ENCODE assay signal across 8 cellular contexts in the genomic region with DNA sequence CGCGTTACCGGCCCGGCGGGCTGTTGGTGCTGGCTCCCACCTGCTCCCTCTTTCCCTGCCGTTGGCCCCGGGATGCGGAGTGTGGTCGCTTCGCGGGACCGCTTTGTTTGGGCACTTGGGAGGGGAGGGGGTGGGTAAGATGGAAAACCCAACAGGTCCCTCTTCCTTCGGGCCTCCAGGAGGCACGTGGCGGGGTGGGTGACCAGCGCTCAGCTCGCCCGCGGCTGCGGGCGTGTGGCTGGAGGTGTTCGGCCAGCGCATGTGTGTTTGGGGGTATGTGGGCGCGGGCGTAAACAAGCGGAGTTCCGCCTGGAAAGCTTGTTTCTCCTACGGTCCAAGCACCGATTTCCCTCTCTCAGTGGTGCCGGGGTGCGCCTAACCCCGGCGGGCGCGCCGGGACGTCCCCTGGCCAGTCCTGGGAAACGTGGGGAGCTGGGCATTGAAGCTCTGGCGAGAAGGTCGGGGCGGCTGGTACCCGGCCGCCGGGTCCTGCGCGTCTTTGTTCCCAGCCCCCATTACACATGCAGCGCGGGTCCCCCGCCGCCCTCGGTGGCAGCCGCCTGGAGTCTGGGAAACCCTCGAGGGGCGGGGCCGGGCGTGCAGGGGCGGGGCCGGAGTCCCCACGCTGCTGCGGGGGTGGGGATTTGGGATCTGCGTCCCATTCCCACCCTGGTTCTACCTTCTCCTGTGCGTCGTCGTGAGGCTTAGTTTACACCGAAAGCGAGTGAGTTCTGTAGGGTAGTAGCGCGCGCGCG. TPM values are rescaled to one million over a fixed set of nuclear protein-coding genes. Genes with fewer than 3 reads are reported as not detected.
DNase-seq lines count a peak whose midpoint lies in the region; ATAC-seq and TF ChIP-seq lines count a peak whose summit lies in the region.

No MANE protein-coding gene starts in this region.

- under 1% methylated on average over 72 of the region's 72 CpGs for WGBS in liver

- H3K36me3 ChIP-seq in liver (ENCODE audit: control insufficient read depth in 4 of 4, insufficient read depth in 3 of 4, low read depth in 1 of 4, low read length in 3 of 4): no peaks in the 10 kb centered on the region

- DNase-seq in COLO668 (lab: John Stamatoyannopoulos, UW; ENCODE audit: unreplicated experiment) (peak; percentile 78), NCI-H1436 (lab: John Stamatoyannopoulos, UW) (peak; percentile 22), dermis microvascular lymphatic vessel endothelial cell (ENCODE audit: low read depth in 2 of 2) (peak; percentile 30 to 71), mesenteric fat pad (ENCODE audit: low spot score) (no peak)
- peak; percentile 10 to 35 for DNase-seq in stimulated activated CD4-positive, alpha-beta T cell treated with anti-CD3 and anti-CD28 coated beads, Interleukin-4, amount 100 ng/mL, for 4 hours

- H3K9ac ChIP-seq in liver (ENCODE audit: low read depth in 1 of 2, low read length in 2 of 2): peak overlapping the region; percentile 27 to 69

- peak overlapping the region; percentile 80 to 91 for H3K27ac ChIP-seq in liver (ENCODE audit: low read depth in 1 of 2, low read length in 2 of 2)

- ATAC-seq in GM21717 (IDR thresholded peaks at IDR 0.05; ENCODE audit: unreplicated experiment): peak; percentile 3

- no peak for TF ChIP-seq CTCF in WI38 (IDR thresholded peaks at IDR 0.05; ENCODE audit: low read depth, low read length)
- TF ChIP-seq CTCF in liver (IDR thresholded peaks at IDR 0.05; ENCODE audit: low read depth, low read length, missing input control): no peak

- TF ChIP-seq RAD21 in liver (IDR thresholded peaks at IDR 0.05): no peak

- H3K4me3 ChIP-seq in WI38 (ENCODE audit: low read depth, low read length) (peak overlapping the region; percentile 73), liver (ENCODE audit: low read depth in 1 of 3, low read length in 3 of 3) (peak overlapping the region; percentile 50 to 90 (median 63))

- no peaks in the 10 kb centered on the region for H3K27me3 ChIP-seq in liver (ENCODE audit: control insufficient read depth in 4 of 4, insufficient read depth in 4 of 4, low read length in 3 of 4)

- peaks cover 5 to 38% (median 23%) of the 10 kb centered on the region in 4 donors for H3K4me1 ChIP-seq in liver (ENCODE audit: control insufficient read depth in 4 of 4, insufficient read depth in 4 of 4, low read length in 3 of 4)

- H3K9me3 ChIP-seq in liver (ENCODE audit: control insufficient read depth in 4 of 4, low read length in 3 of 4): no peaks in the 10 kb centered on the region

TF ChIP-seq in liver, 16 proteins besides CTCF, POLR2A, EP300 and RAD21:
- TF ChIP-seq, protein P1, sequence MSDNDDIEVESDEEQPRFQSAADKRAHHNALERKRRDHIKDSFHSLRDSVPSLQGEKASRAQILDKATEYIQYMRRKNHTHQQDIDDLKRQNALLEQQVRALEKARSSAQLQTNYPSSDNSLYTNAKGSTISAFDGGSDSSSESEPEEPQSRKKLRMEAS (IDR thresholded peaks at IDR 0.05): peak; percentile 37
- TF ChIP-seq SP1 (IDR thresholded peaks at IDR 0.05) (peak; percentile 19), RXRA (IDR thresholded peaks at IDR 0.05) (peak in 1 of 2 donors; percentile 38), NR2F2 (IDR thresholded peaks at IDR 0.05) (no peak), EGR1 (IDR thresholded peaks at IDR 0.05; ENCODE audit: low read depth in 2 of 2) (peak; percentile 64 to 89)

RNA-seq across cellular contexts. Expression of gene ACVR2B, which starts 1.4 kb away (rescaled TPM):
- 2.7 and 3.3 TPM in 2 replicates for total RNA-seq in dermis microvascular lymphatic vessel endothelial cell
- total RNA-seq in liver: 1 to 10 TPM; 7.3 to 7.4 TPM
- polyA plus RNA-seq in liver: 1 to 10 TPM; 1.2 to 2.1 TPM
- 2.7 TPM for total RNA-seq in mesenteric fat pad

RNA-seq across cellular contexts. Expression of gene EXOG, which starts 41.1 kb away (rescaled TPM):
- total RNA-seq in dermis microvascular lymphatic vessel endothelial cell (6.4 and 6.7 TPM in 2 replicates), liver (1 to 10 TPM; 3.8 to 4.4 TPM), mesenteric fat pad (7.3 TPM)
- 1 to 10 TPM; 2.1 to 3.9 TPM for polyA plus RNA-seq in liver
